ENCODE assay signal across 8 cellular contexts in genomic region chr20:50120935-50121693, GRCh38. TPM values are rescaled to one million over a fixed set of nuclear protein-coding genes. Genes with fewer than 3 reads are reported as not detected.
DNase-seq lines count a peak whose midpoint lies in the region; ATAC-seq and TF ChIP-seq lines count a peak whose summit lies in the region.

No MANE protein-coding gene starts in this region.

- no peaks in the 10 kb centered on the region for H3K9me3 ChIP-seq in psoas muscle

- H3K4me1 ChIP-seq in psoas muscle: peaks cover 16% of the 10 kb centered on the region

- DNase-seq in ELF-1 (ENCODE audit: low read depth, low spot score) (peak; percentile 66), M059J (ENCODE audit: low read depth) (peak; percentile 80), SHP77 treated with DMSO at 0.1 percent for 48 hours (lab: John Stamatoyannopoulos, UW) (peak; percentile 67), Right ventricle myocardium superior (peak; percentile 72), psoas muscle (peak; percentile 65 to 85)
- DNase-seq in activated naive CD4-positive, alpha-beta T cell treated with anti-CD3 and anti-CD28 coated beads, Interleukin-2, amount 10 ng/mL, durations not matched to agents 7 days and 5 days: peak; percentile 77

- peaks cover 0 to 32% of the 10 kb centered on the region in 2 donors for H3K36me3 ChIP-seq in psoas muscle (ENCODE audit: insufficient read depth in 1 of 2, low read depth in 1 of 2)

- H3K27ac ChIP-seq in psoas muscle: peak overlapping the region; percentile 77

- intact Hi-C loops in Right ventricle myocardium superior (cut with DNase I): loop anchor here (2.0 kb wide), 1 partner anchor 48 kb away; no protein-coding TSS in a partner anchor
- intact Hi-C loops in psoas muscle (cut with DNase I): loop anchor here in 1 of 2 donors (1.0 kb wide), 1 partner anchor 48 kb away; no protein-coding TSS in a partner anchor

- H3K27ac Mint-ChIP-seq in activated naive CD4-positive, alpha-beta T cell treated with anti-CD3 and anti-CD28 coated beads, Interleukin-2, amount 10 ng/mL, durations not matched to agents 7 days and 5 days: peak overlapping the region; percentile 49

- H3K4me1 Mint-ChIP-seq in activated naive CD4-positive, alpha-beta T cell treated with anti-CD3 and anti-CD28 coated beads, Interleukin-2, amount 10 ng/mL, durations not matched to agents 7 days and 5 days: peaks cover 10% of the 10 kb centered on the region

- ATAC-seq in Right ventricle myocardium superior (ENCODE audit: poor library complexity) (peak; percentile 80), psoas muscle (peak; percentile 83 to 90 (median 88)), HG03280 (IDR thresholded peaks at IDR 0.05; ENCODE audit: unreplicated experiment) (no peak), HG03025 (IDR thresholded peaks at IDR 0.05; ENCODE audit: low FRiP score, unreplicated experiment) (no peak)

- CTCF ChIA-PET in activated naive CD4-positive, alpha-beta T cell treated with anti-CD3 and anti-CD28 coated beads, Interleukin-2, amount 10 ng/mL, durations not matched to agents 7 days and 5 days (lab: Charles Lee): interaction anchor here (0.5 to 6.9 kb wide), 16 partner anchors 13 to 344 kb away, joined by 3 to 143 read pairs (median 4); partner anchors contain the start of gene PEDS1

- 19 to 29% (median 22%) methylated on average over 9 of the region's 9 CpGs for WGBS in psoas muscle, 3 donors

- H3K4me3 Mint-ChIP-seq in activated naive CD4-positive, alpha-beta T cell treated with anti-CD3 and anti-CD28 coated beads, Interleukin-2, amount 10 ng/mL, durations not matched to agents 7 days and 5 days: no peak overlapping the region

- TF ChIP-seq CTCF in psoas muscle (IDR thresholded peaks at IDR 0.05): peak; percentile 91

- peaks cover 32% of the 10 kb centered on the region for H3K36me3 Mint-ChIP-seq in activated naive CD4-positive, alpha-beta T cell treated with anti-CD3 and anti-CD28 coated beads, Interleukin-2, amount 10 ng/mL, durations not matched to agents 7 days and 5 days

- H3K27me3 Mint-ChIP-seq in activated naive CD4-positive, alpha-beta T cell treated with anti-CD3 and anti-CD28 coated beads, Interleukin-2, amount 10 ng/mL, durations not matched to agents 7 days and 5 days: no peaks in the 10 kb centered on the region

- H3K4me3 ChIP-seq in psoas muscle: no peak overlapping the region

- no peaks in the 10 kb centered on the region for H3K9me3 Mint-ChIP-seq in activated naive CD4-positive, alpha-beta T cell treated with anti-CD3 and anti-CD28 coated beads, Interleukin-2, amount 10 ng/mL, durations not matched to agents 7 days and 5 days

- no peaks in the 10 kb centered on the region for H3K27me3 ChIP-seq in psoas muscle (ENCODE audit: insufficient read depth in 3 of 3, low read length in 2 of 3)

RNA-seq across cellular contexts. Expression of gene UBE2V1, which starts 8.2 kb away (rescaled TPM):
- total RNA-seq in M059J (2014; rRNA removed; shearing (Covaris generic)): 135 and 170 TPM in 2 replicates
- 77.8 TPM for total RNA-seq in Right ventricle myocardium superior
- total RNA-seq in psoas muscle: 10 to 100 TPM; 45.2 to 78.1 (median 57.5) TPM
- 100 to 1,000 TPM in 2 of 3 donors, 10 to 100 TPM in 1; 57.1 to 165 (median 103) TPM for polyA plus RNA-seq in psoas muscle

RNA-seq across cellular contexts. Expression of gene PEDS1, which starts 32.4 kb away (rescaled TPM):
- total RNA-seq in M059J (2014; rRNA removed; shearing (Covaris generic)): 49.6 and 61.9 TPM in 2 replicates
- total RNA-seq in Right ventricle myocardium superior (25.9 TPM), psoas muscle (10 to 100 TPM; 17.5 to 59.2 (median 35.0) TPM)
- polyA plus RNA-seq in psoas muscle: 10 to 100 TPM; 23.8 to 55.1 (median 49.2) TPM

Comparison
In these comparisons a context has a peak if more than half of its experiments do, and no peak if none do; other contexts are left out.
1. ATAC-seq: peak in Right ventricle myocardium superior (single experiment) and psoas muscle (4 of 4); none in HG03280 (single experiment) and HG03025 (single experiment).
2. Peak in every context shown above with its lines, with median percentiles within 50 percentile points of each other: DNase-seq.